Comparison of ENCODE assay signal across 12 cellular contexts in genomic region chr4:98566491-98567008, GRCh38.
DNase-seq lines count a peak whose midpoint lies in the region; ATAC-seq and TF ChIP-seq lines count a peak whose summit lies in the region.
"Had no signal": no experiment of that assay in that cellular context is flagged by ENCODE, and none has a peak within 500 bp of the region (broad histone marks: within the 10 kb centered on the region; RNA-seq: fewer than 3 reads in every experiment).

No MANE protein-coding gene starts in this region.

- H3K4me1 Mint-ChIP-seq in osteocyte (ENCODE audit: unreplicated experiment): peaks cover 71% of the 10 kb centered on the region

- H3K4me3 ChIP-seq in fibroblast of pulmonary artery (replicated peaks; ENCODE audit: low read depth, low read length): no peak overlapping the region
- H3K4me3 ChIP-seq: MG63 had no signal

- no peaks in the 10 kb centered on the region for H3K27me3 Mint-ChIP-seq in osteocyte (ENCODE audit: unreplicated experiment)
- H3K27me3 Mint-ChIP-seq: activated T-helper 17 cell treated with anti-CD3 and anti-CD28 coated beads, Interleukin-2, amount 50 U/mL, for 72 hours had no signal

- no peak overlapping the region for H3K4me3 Mint-ChIP-seq in osteocyte (ENCODE audit: unreplicated experiment)
- H3K4me3 Mint-ChIP-seq: activated T-helper 17 cell treated with anti-CD3 and anti-CD28 coated beads, Interleukin-2, amount 50 U/mL, for 72 hours had no signal

- peak overlapping the region; percentile 59 for H3K27ac Mint-ChIP-seq in osteocyte (ENCODE audit: unreplicated experiment)

- no peak for TF ChIP-seq CTCF in fibroblast of pulmonary artery (IDR thresholded peaks at IDR 0.05; ENCODE audit: low read length, missing control alignments)
- TF ChIP-seq CTCF in osteocyte (IDR thresholded peaks at IDR 0.05): no peak

- ATAC-seq in HG02759 (IDR thresholded peaks at IDR 0.05; ENCODE audit: unreplicated experiment) (no peak), HG03045 (IDR thresholded peaks at IDR 0.05; ENCODE audit: unreplicated experiment) (no peak)
- ATAC-seq: activated T-helper 17 cell treated with anti-CD3 and anti-CD28 coated beads, Interleukin-2, amount 50 U/mL, for 72 hours had no signal

- DNase-seq in DMS 273 treated with DMSO at 0.1 percent for 48 hours (lab: John Stamatoyannopoulos, UW) (peak; percentile 41), NCI-H2171 (lab: John Stamatoyannopoulos, UW) (peak; percentile 76), fibroblast of pulmonary artery (ENCODE audit: low read depth) (peak; percentile 59), osteocyte (ENCODE audit: extremely low spot score, unreplicated experiment) (no peak), DMS153 treated with DMSO at 0.1 percent for 48 hours (lab: John Stamatoyannopoulos, UW; ENCODE audit: unreplicated experiment) (no peak), NK-92 (lab: John Stamatoyannopoulos, UW; ENCODE audit: unreplicated experiment) (no peak)
- DNase-seq: activated CD4-positive, CD25-positive, alpha-beta regulatory T cell; dermis blood vessel endothelial cell; MG63 had no signal

- H3K36me3 Mint-ChIP-seq in osteocyte (ENCODE audit: unreplicated experiment): peaks cover 2% of the 10 kb centered on the region

- no peaks in the 10 kb centered on the region for H3K9me3 Mint-ChIP-seq in osteocyte (ENCODE audit: unreplicated experiment)
- H3K9me3 Mint-ChIP-seq: activated T-helper 17 cell treated with anti-CD3 and anti-CD28 coated beads, Interleukin-2, amount 50 U/mL, for 72 hours had no signal

Comparison
In these comparisons a context has a peak if more than half of its experiments do, and no peak if none do; other contexts are left out.
1. DNase-seq: peak in DMS 273 treated with DMSO at 0.1 percent for 48 hours (single experiment), NCI-H2171 (single experiment) and fibroblast of pulmonary artery (single experiment); none in osteocyte (single experiment), DMS153 treated with DMSO at 0.1 percent for 48 hours (single experiment) and NK-92 (single experiment).